ENCODE assay signal across 8 cellular contexts in the genomic region with DNA sequence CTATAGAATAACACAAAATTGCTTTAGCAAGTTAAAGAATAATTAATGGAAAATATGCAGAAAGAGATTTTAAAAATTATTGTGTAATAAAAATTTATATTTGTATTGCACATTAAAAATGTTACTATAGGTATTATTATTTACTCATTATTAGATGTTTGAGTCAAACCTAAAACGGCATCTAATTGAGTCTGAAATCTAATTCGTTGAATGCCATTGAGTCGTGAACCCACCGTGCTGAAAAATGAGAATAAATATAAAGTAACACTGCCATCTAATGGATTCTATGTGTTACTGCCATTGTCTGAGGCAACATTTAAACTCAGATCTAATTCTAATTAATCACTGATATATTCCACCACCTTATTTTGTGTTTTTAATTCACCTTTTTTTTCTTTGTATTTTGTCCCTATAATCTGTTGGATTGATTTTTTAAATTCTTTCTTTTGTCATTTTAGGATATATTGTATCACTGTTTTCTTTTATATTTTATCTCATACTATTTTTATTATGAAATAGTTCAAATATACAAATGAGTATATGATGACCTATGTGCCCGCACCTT.
DNase-seq lines count a peak whose midpoint lies in the region; ATAC-seq, FAIRE-seq and TF ChIP-seq lines count a peak whose summit lies in the region.

No MANE protein-coding gene starts in this region.

- H3K4me1 Mint-ChIP-seq in CD4-positive, alpha-beta memory T cell, result peaks cover 0 to 2% (median 0%) of the 10 kb centered on the region in 4 donors
- no peaks in the 10 kb centered on the region for H3K4me1 Mint-ChIP-seq in nephron

- peak; percentile 66 for FAIRE-seq in endothelial cell of umbilical vein (lab: Jason Lieb, UNC)

- no peaks in the 10 kb centered on the region for H4K20me1 ChIP-seq in endothelial cell of umbilical vein (replicated peaks; ENCODE audit: control insufficient read depth, extremely low read depth, insufficient read depth, low read length)

- no peak overlapping the region for H3K27ac Mint-ChIP-seq in CD4-positive, alpha-beta memory T cell
- H3K27ac Mint-ChIP-seq in nephron, result no peak overlapping the region

- peak overlapping the region; percentile 16 for H3K9ac ChIP-seq in endothelial cell of umbilical vein (replicated peaks; ENCODE audit: extremely low read depth, insufficient read depth, low read length)

- no peaks in the 10 kb centered on the region for H3K9me3 Mint-ChIP-seq in CD4-positive, alpha-beta memory T cell
- H3K9me3 Mint-ChIP-seq in nephron, result no peaks in the 10 kb centered on the region

- no peaks in the 10 kb centered on the region for H3K9me3 ChIP-seq in CD4-positive, alpha-beta memory T cell (ENCODE audit: control insufficient read depth in 1 of 2, low read length in 2 of 2)
- no peaks in the 10 kb centered on the region for H3K9me3 ChIP-seq in endothelial cell of umbilical vein (replicated peaks; ENCODE audit: control insufficient read depth, insufficient read depth, low read length)

- H3K36me3 ChIP-seq in CD4-positive, alpha-beta memory T cell (ENCODE audit: insufficient read depth, low read length), result no peaks in the 10 kb centered on the region
- H3K36me3 ChIP-seq in endothelial cell of umbilical vein (ENCODE audit: control insufficient read depth in 2 of 2, extremely low read depth in 1 of 2, insufficient read depth in 2 of 2, low read length in 2 of 2), result no peaks in the 10 kb centered on the region

- H2AFZ ChIP-seq in endothelial cell of umbilical vein (ENCODE audit: low read depth, low read length), result no peak overlapping the region

- peak in 4 of 5 donors; percentile 37 to 48 (median 46) for DNase-seq in CD4-positive, alpha-beta memory T cell
- DNase-seq in LNCaP clone FGC (ENCODE audit: low read depth), result no peak
- peak; percentile 33 for DNase-seq in RPMI8226
- peak; percentile 53 for DNase-seq in endothelial cell of umbilical vein (ENCODE audit: low read depth, low spot score)
- DNase-seq in stimulated activated CD4-positive, alpha-beta T cell treated with anti-CD3 and anti-CD28 coated beads, Interleukin-4, amount 100 ng/mL, for 1 hour, result no peak
- DNase-seq in posterior cingulate gyrus, result no peak

- dilution Hi-C loops in endothelial cell of umbilical vein (cut with MboI; ENCODE audit: extremely low pct_ligation_motif_present, low sequenced_read_pairs), result no loop called here

- CTCF ChIA-PET in CD4-positive, alpha-beta memory T cell (lab: Charles Lee; ENCODE audit: partially characterized antibody), result interaction anchor here (1.2 to 1.9 kb wide), 4 partner anchors 435 to 527 kb away, joined by 3 to 12 read pairs (median 6); partner anchors contain the start of genes PEX1 and RBM48
- CTCF ChIA-PET in endothelial cell of umbilical vein (lab: Charles Lee), result no interaction called here

- TF ChIP-seq CTCF in LNCaP clone FGC (IDR thresholded peaks at IDR 0.05; ENCODE audit: control insufficient read depth, extremely low read depth, insufficient read depth), result peak; percentile 77
- TF ChIP-seq CTCF in endothelial cell of umbilical vein (IDR thresholded peaks at IDR 0.05; ENCODE audit: extremely low read depth in 1 of 2, insufficient read depth in 1 of 2, low read depth in 1 of 2, low read length in 2 of 2), result peak; percentile 33 to 48
- peak; percentile 61 to 89 (median 67) for TF ChIP-seq CTCF in nephron (IDR thresholded peaks at IDR 0.05; ENCODE audit: unreplicated experiment in 3 of 3)

- H3K79me2 ChIP-seq in endothelial cell of umbilical vein (ENCODE audit: control insufficient read depth, insufficient read depth, low read length), result no peaks in the 10 kb centered on the region

- no peak overlapping the region for H3K4me3 Mint-ChIP-seq in CD4-positive, alpha-beta memory T cell
- no peak overlapping the region for H3K4me3 Mint-ChIP-seq in nephron

- no peaks in the 10 kb centered on the region for H3K27me3 ChIP-seq in CD4-positive, alpha-beta memory T cell (ENCODE audit: insufficient read depth, low read length)
- H3K27me3 ChIP-seq in endothelial cell of umbilical vein (ENCODE audit: control insufficient read depth in 2 of 2, insufficient read depth in 2 of 2, low read length in 2 of 2), result peaks cover 0 to 3% of the 10 kb centered on the region in 2 experiments

- no TSS peak for BruUV-seq in endothelial cell of umbilical vein (replicated peaks; lab: Mats Ljungman, UMichigan)

- no peak for TF ChIP-seq POLR2A in endothelial cell of umbilical vein (IDR thresholded peaks at IDR 0.05; ENCODE audit: low read depth, low read length)

- peaks cover 0 to 4% of the 10 kb centered on the region in 2 donors for H3K27me3 Mint-ChIP-seq in CD4-positive, alpha-beta memory T cell
- H3K27me3 Mint-ChIP-seq in nephron (ENCODE audit: low read depth), result no peaks in the 10 kb centered on the region

- H3K36me3 Mint-ChIP-seq in CD4-positive, alpha-beta memory T cell, result no peaks in the 10 kb centered on the region
- no peaks in the 10 kb centered on the region for H3K36me3 Mint-ChIP-seq in nephron (ENCODE audit: low read depth)

- POLR2A ChIA-PET in CD4-positive, alpha-beta memory T cell (lab: Charles Lee; ENCODE audit: partially characterized antibody), result no interaction called here
- POLR2A ChIA-PET in endothelial cell of umbilical vein (lab: Charles Lee), result no interaction called here

- H3K9me1 ChIP-seq in endothelial cell of umbilical vein (replicated peaks; ENCODE audit: control insufficient read depth, extremely low read depth, insufficient read depth, low read length), result no peaks in the 10 kb centered on the region

- H3K27ac ChIP-seq in CD4-positive, alpha-beta memory T cell (ENCODE audit: low read depth, low read length), result no peak overlapping the region
- H3K27ac ChIP-seq in endothelial cell of umbilical vein (ENCODE audit: insufficient read depth, low read depth, low read length), result no peak overlapping the region

- H3K4me3 ChIP-seq in CD4-positive, alpha-beta memory T cell (ENCODE audit: low read length in 2 of 2), result no peak overlapping the region
- H3K4me3 ChIP-seq in LNCaP clone FGC (ENCODE audit: low read depth, low read length) (no peak overlapping the region), endothelial cell of umbilical vein (replicated peaks in 1 of 3; ENCODE audit: insufficient read depth in 1 of 3, low read depth in 1 of 3, low read length in 3 of 3) (no peak overlapping the region)

- ATAC-seq in GM19035 (IDR thresholded peaks at IDR 0.05; ENCODE audit: unreplicated experiment), result peak; percentile 59

- no peak overlapping the region for H3K4me2 ChIP-seq in endothelial cell of umbilical vein (ENCODE audit: insufficient read depth, low read length)

- intact Hi-C loops in CD4-positive, alpha-beta memory T cell (cut with micrococcal nuclease), result loop anchor here (1.0 to 2.0 kb wide), 4 partner anchors 222 to 527 kb away; partner anchors contain the start of genes PEX1 and RBM48
- intact Hi-C loops in endothelial cell of umbilical vein (cut with micrococcal nuclease), result loop anchor here (1.0 to 5.0 kb wide), 12 partner anchors 43 to 808 kb away; partner anchors contain the start of genes ANKIB1, FAM133B, KRIT1 and PEX1
- intact Hi-C loops in posterior cingulate gyrus (cut with DNase I), result loop anchor here (2.0 to 10.0 kb wide), 4 partner anchors 221 to 611 kb away; partner anchors contain the start of genes CDK6, FAM133B and GATAD1

- H3K4me1 ChIP-seq in CD4-positive, alpha-beta memory T cell (ENCODE audit: insufficient read depth, low read length), result no peaks in the 10 kb centered on the region
- H3K4me1 ChIP-seq in endothelial cell of umbilical vein (ENCODE audit: control insufficient read depth, extremely low read depth, insufficient read depth, low read length), result no peaks in the 10 kb centered on the region

TF ChIP-seq in endothelial cell of umbilical vein, 7 proteins besides CTCF, POLR2A, EP300 and RAD21:
- TF ChIP-seq FOS (IDR thresholded peaks at IDR 0.05; ENCODE audit: borderline replicate concordance, insufficient read depth, low read length) (no peak), POLR2AphosphoS5 (IDR thresholded peaks at IDR 0.05; ENCODE audit: insufficient read depth, low read depth, low read length) (no peak), JUN (IDR thresholded peaks at IDR 0.05; ENCODE audit: borderline replicate concordance, insufficient read depth, insufficient read length, low read depth) (no peak), GATA2 (IDR thresholded peaks at IDR 0.05; ENCODE audit: insufficient read depth, insufficient read length, low read depth, low read length) (no peak)

Comparison
In these comparisons a context has a peak if more than half of its experiments do, and no peak if none do; other contexts are left out.
1. DNase-seq: peak in CD4-positive, alpha-beta memory T cell (4 of 5), RPMI8226 (single experiment) and endothelial cell of umbilical vein (single experiment); none in LNCaP clone FGC (single experiment), stimulated activated CD4-positive, alpha-beta T cell treated with anti-CD3 and anti-CD28 coated beads, Interleukin-4, amount 100 ng/mL, for 1 hour (single experiment) and posterior cingulate gyrus (0 of 10).
2. Peak in every context shown above with its lines, with median percentiles within 50 percentile points of each other: CTCF ChIP-seq.